In genomic region chr19:48510421-48511268, GRCh38 we compare ENCODE assay signal across 1 cellular context.
A peak's percentile ranks its signal among the peaks of the same experiment; 100 is the strongest.
TF ChIP-seq lines count a peak whose summit lies in the region.

No MANE protein-coding gene starts in this region.

TF ChIP-seq in H1, 55 proteins besides CTCF, POLR2A, EP300 and RAD21:
- TF ChIP-seq POLR2AphosphoS5 (IDR thresholded peaks at IDR 0.05; ENCODE audit: low read depth, low read length) (no peak), FOSL1 (IDR thresholded peaks at IDR 0.05; ENCODE audit: insufficient read depth, low read depth, low read length) (no peak), BRCA1 (IDR thresholded peaks at IDR 0.05; ENCODE audit: low read depth, low read length) (no peak), ATF3 (IDR thresholded peaks at IDR 0.05; ENCODE audit: insufficient read depth, low read depth, low read length) (peak; percentile 43; the same call in 1 of the 2 replicates), GABPA (IDR thresholded peaks at IDR 0.05; ENCODE audit: borderline replicate concordance, insufficient read depth, low read length) (no peak), TAF1 (IDR thresholded peaks at IDR 0.05; ENCODE audit: low read depth, low read length) (no peak), SP1 (IDR thresholded peaks at IDR 0.05; ENCODE audit: low read depth, low read length) (no peak), TBP (IDR thresholded peaks at IDR 0.05; ENCODE audit: low read depth, low read length) (no peak), BCL11A (IDR thresholded peaks at IDR 0.05; ENCODE audit: low read depth in 2 of 2, low read length in 2 of 2) (no peak), CREB1 (IDR thresholded peaks at IDR 0.05) (peak; percentile 25; the same call in 1 of the 2 replicates), JUN (IDR thresholded peaks at IDR 0.05; ENCODE audit: low read depth, low read length) (no peak), NANOG (IDR thresholded peaks at IDR 0.05; ENCODE audit: insufficient read depth, low read depth, low read length, poor library complexity, severe bottlenecking) (no peak), KDM4A (IDR thresholded peaks at IDR 0.05; ENCODE audit: low read depth, low read length, severe bottlenecking) (peak; percentile 15), CBX8 (IDR thresholded peaks at IDR 0.05; ENCODE audit: borderline replicate concordance, low read depth, low read length) (no peak), JUND (IDR thresholded peaks at IDR 0.05; ENCODE audit: low read length) (0 out of 2 replicates have a peak, but pooled peaks have one; percentile 28), HDAC6 (IDR thresholded peaks at IDR 0.05; ENCODE audit: low read depth, low read length) (no peak), MAFK (IDR thresholded peaks at IDR 0.05; ENCODE audit: low read depth, low read length) (no peak), KDM1A (IDR thresholded peaks at IDR 0.05; ENCODE audit: borderline replicate concordance, low read length) (no peak), SIRT6 (IDR thresholded peaks at IDR 0.05; ENCODE audit: low read length) (no peak), SIX5 (IDR thresholded peaks at IDR 0.05; ENCODE audit: low read depth, low read length) (peak; percentile 97), HDAC2 (IDR thresholded peaks at IDR 0.05; ENCODE audit: borderline replicate concordance in 1 of 2, low read depth in 2 of 2, low read length in 2 of 2) (no peak)
